1 cellular context compared by ENCODE assay signal in the genomic region with DNA sequence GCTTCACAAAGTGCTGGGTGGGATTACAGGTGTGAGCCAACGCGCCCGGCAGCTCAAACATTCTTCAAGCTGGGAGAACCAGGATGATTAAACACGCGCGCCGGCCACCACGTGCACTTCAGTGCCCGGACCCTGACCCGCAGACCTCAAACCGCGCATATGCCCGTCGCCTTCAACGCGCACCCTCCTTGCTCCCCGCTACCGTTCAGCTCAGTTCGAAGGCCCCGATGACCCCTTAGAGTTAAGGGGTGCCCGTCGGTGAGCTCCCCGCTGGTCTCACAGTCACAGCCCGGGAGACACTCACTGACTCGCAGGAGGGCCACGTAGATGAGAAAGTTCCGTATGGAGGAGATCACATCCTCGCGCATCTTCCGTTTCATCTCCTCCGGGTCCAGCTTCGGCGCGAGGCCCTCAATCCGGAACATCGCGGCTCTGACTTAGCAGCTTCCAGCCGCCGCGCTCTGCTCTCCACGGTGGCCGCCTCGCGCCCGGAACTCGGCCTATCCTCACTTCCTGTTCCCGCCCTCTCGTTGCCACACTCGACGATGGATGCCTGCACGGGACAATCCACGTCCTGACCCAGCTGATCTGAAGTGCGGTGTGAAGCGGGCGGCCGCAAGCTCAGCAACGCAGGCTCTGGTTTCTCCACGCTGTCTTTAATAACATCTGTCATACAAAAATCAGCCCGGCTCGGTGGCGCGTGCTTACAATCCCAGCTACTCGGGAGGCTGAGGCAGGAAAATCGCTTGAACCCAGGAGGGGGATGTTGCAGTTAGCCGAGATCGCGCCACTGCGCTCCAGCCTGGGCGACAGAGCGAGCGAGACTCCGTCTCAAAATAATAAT.
A peak's percentile ranks its signal among the peaks of the same experiment; 100 is the strongest.
TF ChIP-seq lines count a peak whose summit lies in the region.

Gene TOMM5 (minus strand): TSS at position 490 of the 844 bp plus-strand sequence. CDS start 65 bp downstream, at position 425.

TF ChIP-seq in K562, 482 proteins besides CTCF, POLR2A, EP300 and RAD21 (continued from another document and continues in another):
- TF ChIP-seq MNT (conservative IDR thresholded peaks at IDR 0.05) (peak; percentile 91 to 96), ZNF311 (CRISPR knock-in tag; IDR thresholded peaks at IDR 0.05) (no peak), VEZF1 (CRISPR knock-in tag; IDR thresholded peaks at IDR 0.05) (0 out of 2 replicates have a peak, but pooled peaks have one; percentile 29), ETV6 (IDR thresholded peaks at IDR 0.05; ENCODE audit: borderline replicate concordance in 1 of 2, low read depth in 2 of 2, low read length in 1 of 2) (no peak), ETV6 (CRISPR knock-in tag; IDR thresholded peaks at IDR 0.05; ENCODE audit: borderline replicate concordance) (no peak), ELF4 (CRISPR knock-in tag; IDR thresholded peaks at IDR 0.05) (0 out of 2 replicates have a peak, but pooled peaks have one; percentile 61), MCM5 (IDR thresholded peaks at IDR 0.05; ENCODE audit: low read depth) (no peak), PPARD (CRISPR knock-in tag; IDR thresholded peaks at IDR 0.05) (no peak), ZMIZ1 (IDR thresholded peaks at IDR 0.05; ENCODE audit: low read depth in 2 of 2, low read length in 2 of 2) (0 out of 4 replicates have a peak, but pooled peaks of 1 of the 2 experiments have one; percentile 75), RBM39 (optimal IDR thresholded peaks at IDR 0.05; ENCODE audit: low read depth, low read length) (no peak), MAFG (tag; conservative IDR thresholded peaks at IDR 0.05) (no peak), RFX7 (CRISPR knock-in tag; IDR thresholded peaks at IDR 0.05) (no peak), KDM2B (CRISPR knock-in tag; IDR thresholded peaks at IDR 0.05) (no peak), CBFA2T3 (IDR thresholded peaks at IDR 0.05) (no peak), NR1H2 (CRISPR knock-in tag; IDR thresholded peaks at IDR 0.05) (peak; percentile 27; the same call in 1 of the 2 replicates), AFF4 (CRISPR knock-in tag; IDR thresholded peaks at IDR 0.05) (no peak; the same call in 1 of the 2 replicates), NBN (IDR thresholded peaks at IDR 0.05; ENCODE audit: low read depth) (peak; percentile 90), ILF3 (IDR thresholded peaks at IDR 0.05; ENCODE audit: borderline replicate concordance) (no peak), RCOR1 (IDR thresholded peaks at IDR 0.05; ENCODE audit: borderline replicate concordance in 1 of 2, low read depth in 2 of 2, low read length in 2 of 2) (peak; percentile 18 to 66; a peak in 2 of 4 replicates), HMBOX1 (IDR thresholded peaks at IDR 0.05) (no peak), POLR2G (IDR thresholded peaks at IDR 0.05; ENCODE audit: low read depth, low read length) (peak; percentile 99), FOXK1 (CRISPR knock-in tag; IDR thresholded peaks at IDR 0.05; ENCODE audit: borderline replicate concordance) (no peak), ZNF232 (CRISPR knock-in tag; IDR thresholded peaks at IDR 0.05) (no peak), FOXO4 (CRISPR knock-in tag; IDR thresholded peaks at IDR 0.05) (no peak), MEF2D (tag; conservative IDR thresholded peaks at IDR 0.05; ENCODE audit: low read depth) (0 out of 2 replicates have a peak, but pooled peaks have one; percentile 25), ZSCAN32 (CRISPR knock-in tag; IDR thresholded peaks at IDR 0.05) (no peak)
- TF ChIP-seq, protein P1, sequence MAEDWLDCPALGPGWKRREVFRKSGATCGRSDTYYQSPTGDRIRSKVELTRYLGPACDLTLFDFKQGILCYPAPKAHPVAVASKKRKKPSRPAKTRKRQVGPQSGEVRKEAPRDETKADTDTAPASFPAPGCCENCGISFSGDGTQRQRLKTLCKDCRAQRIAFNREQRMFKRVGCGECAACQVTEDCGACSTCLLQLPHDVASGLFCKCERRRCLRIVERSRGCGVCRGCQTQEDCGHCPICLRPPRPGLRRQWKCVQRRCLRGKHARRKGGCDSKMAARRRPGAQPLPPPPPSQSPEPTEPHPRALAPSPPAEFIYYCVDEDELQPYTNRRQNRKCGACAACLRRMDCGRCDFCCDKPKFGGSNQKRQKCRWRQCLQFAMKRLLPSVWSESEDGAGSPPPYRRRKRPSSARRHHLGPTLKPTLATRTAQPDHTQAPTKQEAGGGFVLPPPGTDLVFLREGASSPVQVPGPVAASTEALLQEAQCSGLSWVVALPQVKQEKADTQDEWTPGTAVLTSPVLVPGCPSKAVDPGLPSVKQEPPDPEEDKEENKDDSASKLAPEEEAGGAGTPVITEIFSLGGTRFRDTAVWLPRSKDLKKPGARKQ (CRISPR knock-in tag; IDR thresholded peaks at IDR 0.05), result no peak
- TF ChIP-seq, protein P2, sequence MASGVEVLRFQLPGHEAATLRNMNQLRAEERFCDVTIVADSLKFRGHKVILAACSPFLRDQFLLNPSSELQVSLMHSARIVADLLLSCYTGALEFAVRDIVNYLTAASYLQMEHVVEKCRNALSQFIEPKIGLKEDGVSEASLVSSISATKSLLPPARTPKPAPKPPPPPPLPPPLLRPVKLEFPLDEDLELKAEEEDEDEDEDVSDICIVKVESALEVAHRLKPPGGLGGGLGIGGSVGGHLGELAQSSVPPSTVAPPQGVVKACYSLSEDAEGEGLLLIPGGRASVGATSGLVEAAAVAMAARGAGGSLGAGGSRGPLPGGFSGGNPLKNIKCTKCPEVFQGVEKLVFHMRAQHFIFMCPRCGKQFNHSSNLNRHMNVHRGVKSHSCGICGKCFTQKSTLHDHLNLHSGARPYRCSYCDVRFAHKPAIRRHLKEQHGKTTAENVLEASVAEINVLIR (CRISPR knock-in tag; IDR thresholded peaks at IDR 0.05), result peak; percentile 23; the same call in 1 of the 2 replicates
- TF ChIP-seq, protein P3, sequence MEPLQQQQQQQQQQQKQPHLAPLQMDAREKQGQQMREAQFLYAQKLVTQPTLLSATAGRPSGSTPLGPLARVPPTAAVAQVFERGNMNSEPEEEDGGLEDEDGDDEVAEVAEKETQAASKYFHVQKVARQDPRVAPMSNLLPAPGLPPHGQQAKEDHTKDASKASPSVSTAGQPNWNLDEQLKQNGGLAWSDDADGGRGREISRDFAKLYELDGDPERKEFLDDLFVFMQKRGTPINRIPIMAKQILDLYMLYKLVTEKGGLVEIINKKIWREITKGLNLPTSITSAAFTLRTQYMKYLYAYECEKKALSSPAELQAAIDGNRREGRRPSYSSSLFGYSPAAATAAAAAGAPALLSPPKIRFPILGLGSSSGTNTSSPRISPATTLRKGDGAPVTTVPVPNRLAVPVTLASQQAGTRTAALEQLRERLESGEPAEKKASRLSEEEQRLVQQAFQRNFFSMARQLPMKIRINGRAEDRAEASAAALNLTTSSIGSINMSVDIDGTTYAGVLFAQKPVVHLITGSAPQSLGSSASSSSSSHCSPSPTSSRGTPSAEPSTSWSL (CRISPR knock-in tag; IDR thresholded peaks at IDR 0.05; ENCODE audit: borderline replicate concordance), result no peak
- TF ChIP-seq, protein P4, sequence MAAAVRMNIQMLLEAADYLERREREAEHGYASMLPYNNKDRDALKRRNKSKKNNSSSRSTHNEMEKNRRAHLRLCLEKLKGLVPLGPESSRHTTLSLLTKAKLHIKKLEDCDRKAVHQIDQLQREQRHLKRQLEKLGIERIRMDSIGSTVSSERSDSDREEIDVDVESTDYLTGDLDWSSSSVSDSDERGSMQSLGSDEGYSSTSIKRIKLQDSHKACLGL (CRISPR knock-in tag; IDR thresholded peaks at IDR 0.05; ENCODE audit: borderline replicate concordance, poor library complexity, severe bottlenecking), result peak; percentile 48
- TF ChIP-seq, protein P5, sequence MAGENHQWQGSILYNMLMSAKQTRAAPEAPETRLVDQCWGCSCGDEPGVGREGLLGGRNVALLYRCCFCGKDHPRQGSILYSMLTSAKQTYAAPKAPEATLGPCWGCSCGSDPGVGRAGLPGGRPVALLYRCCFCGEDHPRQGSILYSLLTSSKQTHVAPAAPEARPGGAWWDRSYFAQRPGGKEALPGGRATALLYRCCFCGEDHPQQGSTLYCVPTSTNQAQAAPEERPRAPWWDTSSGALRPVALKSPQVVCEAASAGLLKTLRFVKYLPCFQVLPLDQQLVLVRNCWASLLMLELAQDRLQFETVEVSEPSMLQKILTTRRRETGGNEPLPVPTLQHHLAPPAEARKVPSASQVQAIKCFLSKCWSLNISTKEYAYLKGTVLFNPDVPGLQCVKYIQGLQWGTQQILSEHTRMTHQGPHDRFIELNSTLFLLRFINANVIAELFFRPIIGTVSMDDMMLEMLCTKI (IDR thresholded peaks at IDR 0.05; ENCODE audit: partially characterized antibody), result no peak
